ENCODE assay signal across 8 cellular contexts in the genomic region with DNA sequence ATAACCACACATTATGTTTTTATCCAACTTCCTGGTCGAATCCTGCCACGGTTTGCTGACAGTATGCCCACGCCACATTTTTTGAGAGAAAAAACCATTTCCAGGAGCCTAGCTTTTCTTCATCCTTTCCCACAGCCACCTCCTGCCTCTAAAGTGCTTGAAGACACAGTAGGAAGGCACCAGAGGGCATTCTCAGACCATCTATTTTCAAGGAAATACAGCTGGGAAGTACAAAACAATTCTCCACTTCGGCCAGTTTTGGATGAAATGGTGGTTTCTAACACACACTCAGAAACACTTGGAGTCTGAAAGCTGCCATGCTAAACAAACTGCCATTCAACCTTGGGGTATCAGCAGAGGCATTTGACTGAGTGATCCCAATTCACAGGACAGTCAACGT.
A peak's percentile ranks its signal among the peaks of the same experiment; 100 is the strongest.
DNase-seq lines count a peak whose midpoint lies in the region; ATAC-seq, FAIRE-seq and TF ChIP-seq lines count a peak whose summit lies in the region.

No MANE protein-coding gene starts in this region.

- RAD21 ChIA-PET in GM12878 (lab: Charles Lee; ENCODE audit: unreplicated experiment), result interaction anchor here (1.1 kb wide), 1 partner anchor 13 kb away, joined by 3 read pairs; no protein-coding TSS in a partner anchor

- H3K27me3 ChIP-seq in GM12878 (replicated peaks in 1 of 2; ENCODE audit: control insufficient read depth in 2 of 2, insufficient read depth in 2 of 2, low read length in 1 of 2), result no peaks in the 10 kb centered on the region

- H3K4me3 ChIP-seq in GM12878, result no peak overlapping the region

- TF ChIP-seq RAD21 in Ishikawa (IDR thresholded peaks at IDR 0.05; ENCODE audit: low read depth) (peak; percentile 23; the same call in 1 of the 2 replicates), GM12878 (IDR thresholded peaks at IDR 0.05; ENCODE audit: insufficient read depth, low read depth, low read length) (peak; percentile 32; the same call in 1 of the 2 replicates)

- no peaks in the 10 kb centered on the region for H3K79me2 ChIP-seq in GM12878 (ENCODE audit: control insufficient read depth, insufficient read depth, low read length)

- H2AFZ ChIP-seq in GM12878 (ENCODE audit: control insufficient read depth, low read depth, low read length), result no peak overlapping the region

- SMC1A ChIA-PET in GM12878 (lab: Charles Lee; ENCODE audit: uncharacterized antibody, unreplicated experiment), result interaction anchor here (1.4 to 1.8 kb wide), 2 partner anchors 9 to 11 kb away, joined by 3 to 7 read pairs; no protein-coding TSS in a partner anchor

- FAIRE-seq in GM12878 (lab: Jason Lieb, UNC), result no peak

- peak in 2 of 3 experiments; percentile 8 to 9; a peak in 2 of 6 replicates for TF ChIP-seq CTCF in GM12878 (IDR thresholded peaks at IDR 0.05 in 2 of 3, conservative IDR thresholded peaks at IDR 0.05 in 1 of 3; ENCODE audit: control insufficient read depth in 2 of 3, extremely low read depth in 1 of 3, insufficient read depth in 1 of 3, low read depth in 3 of 3, low read length in 3 of 3)

- POLR2A ChIA-PET in GM12878 (lab: Charles Lee), result no interaction called here

- 0% methylated on average over 5 of the region's 5 CpGs for WGBS in GM12878 (ENCODE audit: insufficient coverage, insufficient replicate concordance, low lambda C conversion rate, missing lambda C conversion rate)

- H4K20me1 ChIP-seq in GM12878 (ENCODE audit: control insufficient read depth, insufficient read depth), result no peaks in the 10 kb centered on the region

- H3K9ac ChIP-seq in GM12878 (ENCODE audit: control insufficient read depth, insufficient read depth, low read length), result no peak overlapping the region

- no peaks in the 10 kb centered on the region for H3K36me3 ChIP-seq in GM12878 (ENCODE audit: control insufficient read depth in 2 of 2, insufficient read depth in 2 of 2, low read length in 1 of 2)

- DNase-seq in AG08395 (ENCODE audit: low spot score) (peak; percentile 74), GM12878 (ENCODE audit: low read depth, low spot score) (no peak), left colon (no peak), activated gamma-delta T cell treated with Interleukin-2 at 50 U/mL for 16 hours (no peak)
- no peak for DNase-seq in effector CD4-positive, alpha-beta T cell

- intact Hi-C loops in GM12878 (cut with micrococcal nuclease; ENCODE audit: unreplicated experiment), result no loop called here
- intact Hi-C loops in left colon (cut with DNase I, micrococcal nuclease), result no loop called here

- no peak overlapping the region for H3K4me2 ChIP-seq in GM12878 (ENCODE audit: control insufficient read depth, insufficient read depth)

- in situ Hi-C loops in GM12878 (cut with MboI), result no loop called here

- ATAC-seq in GM12878 (no peak), left colon (peak; percentile 71), HG02981 (IDR thresholded peaks at IDR 0.05; ENCODE audit: unreplicated experiment) (no peak), GM18868 (IDR thresholded peaks at IDR 0.05; ENCODE audit: unreplicated experiment) (no peak)

- H3K27ac ChIP-seq in GM12878 (ENCODE audit: control insufficient read depth, insufficient read depth), result no peak overlapping the region

- no peaks in the 10 kb centered on the region for H3K4me1 ChIP-seq in GM12878 (ENCODE audit: control insufficient read depth, insufficient read depth, low read length)

- CTCF ChIA-PET in GM12878 (lab: Yijun Ruan, JAX), result interaction anchor here (0.7 to 2.9 kb wide), 4 partner anchors 9 to 429 kb away, joined by 3 to 16 read pairs (median 3); no protein-coding TSS in a partner anchor

- TF ChIP-seq EP300 in Ishikawa (IDR thresholded peaks at IDR 0.05; ENCODE audit: borderline replicate concordance), result no peak
- TF ChIP-seq EP300 in GM12878 (IDR thresholded peaks at IDR 0.05; ENCODE audit: borderline replicate concordance in 1 of 2, control insufficient read depth in 1 of 2, low read depth in 2 of 2, low read length in 2 of 2), result no peak

- no peaks in the 10 kb centered on the region for H3K9me3 ChIP-seq in GM12878 (replicated peaks; ENCODE audit: control insufficient read depth, insufficient read depth, low read length)

- no TSS peak for BruUV-seq in GM12878 (replicated peaks; lab: Mats Ljungman, UMichigan)

- no peak for TF ChIP-seq POLR2A in GM12878 (IDR thresholded peaks at IDR 0.05; ENCODE audit: low read depth, low read length)

TF ChIP-seq in Ishikawa, 13 proteins besides CTCF, POLR2A, EP300 and RAD21 (continues in another document):
- TF ChIP-seq TEAD4 (IDR thresholded peaks at IDR 0.05) (no peak), FOXM1 (IDR thresholded peaks at IDR 0.05; ENCODE audit: borderline replicate concordance, low read depth) (no peak), EGR1 (IDR thresholded peaks at IDR 0.05) (no peak), MAX (IDR thresholded peaks at IDR 0.05) (no peak), ZBTB7A (IDR thresholded peaks at IDR 0.05; ENCODE audit: low read depth) (no peak)
- TF ChIP-seq, protein P1, sequence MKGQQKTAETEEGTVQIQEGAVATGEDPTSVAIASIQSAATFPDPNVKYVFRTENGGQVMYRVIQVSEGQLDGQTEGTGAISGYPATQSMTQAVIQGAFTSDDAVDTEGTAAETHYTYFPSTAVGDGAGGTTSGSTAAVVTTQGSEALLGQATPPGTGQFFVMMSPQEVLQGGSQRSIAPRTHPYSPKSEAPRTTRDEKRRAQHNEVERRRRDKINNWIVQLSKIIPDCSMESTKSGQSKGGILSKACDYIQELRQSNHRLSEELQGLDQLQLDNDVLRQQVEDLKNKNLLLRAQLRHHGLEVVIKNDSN (IDR thresholded peaks at IDR 0.05), result no peak

TF ChIP-seq in GM12878, 131 proteins besides CTCF, POLR2A, EP300 and RAD21:
- TF ChIP-seq SMARCA5 (IDR thresholded peaks at IDR 0.05), result no peak
- peak; percentile 13; the same call in 1 of the 2 replicates for TF ChIP-seq SMC3 (IDR thresholded peaks at IDR 0.05; ENCODE audit: borderline replicate concordance, low read length)
